In the genomic region with DNA sequence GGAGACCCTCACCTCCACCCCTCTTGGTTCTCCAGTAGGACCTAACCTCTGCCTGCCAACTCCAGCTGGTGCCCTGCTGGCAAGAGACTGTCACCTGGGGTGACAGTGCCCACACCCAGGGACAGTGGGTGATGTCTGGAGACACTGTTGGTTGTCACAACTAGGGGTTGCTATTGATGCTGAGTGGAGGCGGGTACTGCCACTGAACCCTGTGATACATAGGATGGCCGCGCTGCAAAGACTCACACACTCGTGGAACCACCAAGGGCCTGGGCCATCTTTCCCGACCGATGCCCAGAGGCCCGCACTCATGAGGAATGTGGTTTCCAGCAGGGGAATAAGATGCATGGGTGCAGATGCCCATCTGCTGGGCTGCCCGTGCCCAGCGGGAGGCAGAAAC, we compare ENCODE assay signal across 38 cellular contexts.
"Had no signal": no experiment of that assay in that cellular context is flagged by ENCODE, and none has a peak within 500 bp of the region (broad histone marks: within the 10 kb centered on the region; RNA-seq: fewer than 3 reads in every experiment).

No MANE protein-coding gene starts in this region.

- H3K9me3 Mint-ChIP-seq: activated CD4-positive, alpha-beta memory T cell treated with anti-CD3 and anti-CD28 coated beads, Interleukin-2, amount 10 ng/mL, durations not matched to agents 7 days and 5 days; activated CD4-positive, alpha-beta T cell treated with anti-CD3 and anti-CD28 coated beads, Interleukin-2, amount 10 ng/mL, durations not matched to agents 7 days and 5 days; activated naive CD4-positive, alpha-beta T cell treated with anti-CD3 and anti-CD28 coated beads, Interleukin-2, amount 10 ng/mL, durations not matched to agents 7 days and 5 days; activated naive CD4-positive, alpha-beta T cell treated with anti-CD3 and anti-CD28 coated beads, Interleukin-2, amount 50 U/mL, for 24 hours; activated naive CD8-positive, alpha-beta T cell treated with anti-CD3 and anti-CD28 coated beads, Interleukin-2, amount 10 ng/mL, durations not matched to agents 7 days and 5 days; activated naive CD8-positive, alpha-beta T cell treated with anti-CD3 and anti-CD28 coated beads, Interleukin-2, amount 50 U/mL, for 24 hours; activated T-cell treated with anti-CD3 and anti-CD28 coated beads, Interleukin-2, amount 50 U/mL, for 24 hours; activated T-helper 2 cell treated with anti-CD3 and anti-CD28 coated beads, Interferon-gamma antibody, Interleukin-2, Interleukin-4, amounts not matched to agents 10 μg/mL and 5 μg/mL and 100 μg/mL, durations not matched to agents 14 hours and 24 hours and 36 hours; brain; central memory CD8-positive, alpha-beta T cell; T-helper 1 cell treated with Interleukin-12 subunit alpha and Interleukin-12 subunit beta and Interleukin-4 antibody, amounts not matched to agents 30 μg/mL and 1 μg/mL, for 36 hours; T-helper 2 cell treated with Interferon-gamma antibody and Interleukin-4, amounts not matched to agents 5 μg/mL and 100 μg/mL, for 36 hours; WTC11 had no signal

- H3K9me3 ChIP-seq: ascending aorta had no signal

- H3K4me3 Mint-ChIP-seq: activated CD4-positive, alpha-beta memory T cell treated with anti-CD3 and anti-CD28 coated beads, Interleukin-2, amount 10 ng/mL, durations not matched to agents 7 days and 5 days; activated CD4-positive, alpha-beta T cell treated with anti-CD3 and anti-CD28 coated beads for 36 hours; activated CD4-positive, alpha-beta T cell treated with anti-CD3 and anti-CD28 coated beads, Interleukin-2, amount 10 ng/mL, durations not matched to agents 7 days and 5 days; activated CD8-positive, alpha-beta memory T cell treated with anti-CD3 and anti-CD28 coated beads, Interleukin-2, amount 10 ng/mL, durations not matched to agents 7 days and 5 days; activated CD8-positive, alpha-beta T cell treated with anti-CD3 and anti-CD28 coated beads, Interleukin-2, amount 10 ng/mL, durations not matched to agents 7 days and 5 days; activated naive CD4-positive, alpha-beta T cell treated with anti-CD3 and anti-CD28 coated beads, Interleukin-2, amount 10 ng/mL, durations not matched to agents 7 days and 5 days; activated naive CD4-positive, alpha-beta T cell treated with anti-CD3 and anti-CD28 coated beads, Interleukin-2, amount 50 U/mL, for 24 hours; activated naive CD8-positive, alpha-beta T cell; activated naive CD8-positive, alpha-beta T cell treated with anti-CD3 and anti-CD28 coated beads, Interleukin-2, amount 10 ng/mL, durations not matched to agents 7 days and 5 days; activated naive CD8-positive, alpha-beta T cell treated with anti-CD3 and anti-CD28 coated beads, Interleukin-2, amount 50 U/mL, for 24 hours; activated T-cell treated with anti-CD3 and anti-CD28 coated beads, Interleukin-2, amount 50 U/mL, for 24 hours; brain; central memory CD8-positive, alpha-beta T cell; T-helper 1 cell treated with Interleukin-12 subunit alpha and Interleukin-12 subunit beta and Interleukin-4 antibody, amounts not matched to agents 30 μg/mL and 1 μg/mL, for 36 hours; T-helper 2 cell treated with Interferon-gamma antibody and Interleukin-4, amounts not matched to agents 5 μg/mL and 100 μg/mL, for 36 hours; WTC11 had no signal

- H3K36me3 ChIP-seq: ascending aorta, cardiac muscle cell, WERI-Rb-1 had no signal

- H3K27me3 ChIP-seq: ascending aorta, cardiac muscle cell had no signal

- H3K27ac ChIP-seq: ascending aorta, cardiac muscle cell, WERI-Rb-1 had no signal

- H3K4me3 ChIP-seq: ascending aorta, cardiac muscle cell had no signal

- H3K4me1 ChIP-seq: ascending aorta had no signal

- ATAC-seq: activated CD4-positive, alpha-beta T cell treated with anti-CD3 and anti-CD28 coated beads for 36 hours; activated CD4-positive, CD25-positive, alpha-beta regulatory T cell treated with anti-CD3 and anti-CD28 coated beads, Interleukin-2, amount 50 U/mL, for 24 hours; activated CD8-positive, alpha-beta memory T cell treated with anti-CD3 and anti-CD28 coated beads, Interleukin-2, amount 10 ng/mL, durations not matched to agents 7 days and 5 days; activated CD8-positive, alpha-beta T cell treated with anti-CD3 and anti-CD28 coated beads, Interleukin-2, amount 10 ng/mL, durations not matched to agents 7 days and 5 days; activated naive CD8-positive, alpha-beta T cell treated with anti-CD3 and anti-CD28 coated beads, Interleukin-2, amount 50 U/mL, for 24 hours; WTC11 had no signal

- DNase-seq: activated CD4-positive, alpha-beta memory T cell treated with anti-CD3 and anti-CD28 coated beads, Interleukin-2, amount 10 ng/mL, durations not matched to agents 7 days and 5 days; activated CD4-positive, alpha-beta T cell treated with anti-CD3 and anti-CD28 coated beads for 1 hour; activated CD4-positive, alpha-beta T cell treated with anti-CD3 and anti-CD28 coated beads for 36 hours; activated CD4-positive, alpha-beta T cell treated with anti-CD3 and anti-CD28 coated beads for 48 hours; activated CD4-positive, alpha-beta T cell treated with anti-CD3 and anti-CD28 coated beads, Interleukin-2, amount 10 ng/mL, durations not matched to agents 7 days and 5 days; activated CD4-positive, alpha-beta T cell treated with anti-CD3 and anti-CD28 coated beads, Interleukin-2, amount 50 U/mL, for 48 hours; activated CD4-positive, CD25-positive, alpha-beta regulatory T cell; activated CD8-positive, alpha-beta memory T cell treated with anti-CD3 and anti-CD28 coated beads for 24 hours; activated CD8-positive, alpha-beta memory T cell treated with anti-CD3 and anti-CD28 coated beads, Interleukin-2, amount 10 ng/mL, durations not matched to agents 7 days and 5 days; activated CD8-positive, alpha-beta memory T cell treated with anti-CD3 and anti-CD28 coated beads, Interleukin-2, amount 50 U/mL, for 48 hours; activated CD8-positive, alpha-beta T cell treated with anti-CD3 and anti-CD28 coated beads, Interleukin-2, amount 10 ng/mL, durations not matched to agents 7 days and 5 days; activated effector memory CD4-positive, alpha-beta T cell treated with Interleukin-2 at 50 U/mL for 16 hours; activated gamma-delta T cell; activated naive CD4-positive, alpha-beta T cell treated with anti-CD3 and anti-CD28 coated beads, Interleukin-2, amount 10 ng/mL, durations not matched to agents 7 days and 5 days; activated naive CD4-positive, alpha-beta T cell treated with Interleukin-2 at 50 U/mL for 16 hours; activated naive CD8-positive, alpha-beta T cell treated with anti-CD3 and anti-CD28 coated beads, Interleukin-2, amount 10 ng/mL, durations not matched to agents 7 days and 5 days; activated naive CD8-positive, alpha-beta T cell treated with anti-CD3 and anti-CD28 coated beads, Interleukin-2, amount 50 U/mL, for 24 hours; activated T-cell treated with anti-CD3 and anti-CD28 coated beads, Interleukin-2, amount 50 U/mL, for 24 hours; activated T-cell treated with anti-CD3 and anti-CD28 coated beads, Interleukin-2, amount 50 U/mL, for 48 hours; amygdala; anterior cingulate cortex; caudate nucleus; cerebellar nuclear complex; T-helper 1 cell; T-helper 2 cell; T-helper 9 cell; WERI-Rb-1 had no signal

- H3K36me3 Mint-ChIP-seq: activated CD8-positive, alpha-beta memory T cell treated with anti-CD3 and anti-CD28 coated beads, Interleukin-2, amount 10 ng/mL, durations not matched to agents 7 days and 5 days; activated naive CD4-positive, alpha-beta T cell treated with anti-CD3 and anti-CD28 coated beads, Interleukin-2, amount 10 ng/mL, durations not matched to agents 7 days and 5 days; activated naive CD4-positive, alpha-beta T cell treated with anti-CD3 and anti-CD28 coated beads, Interleukin-2, amount 50 U/mL, for 24 hours; activated naive CD8-positive, alpha-beta T cell; activated naive CD8-positive, alpha-beta T cell treated with anti-CD3 and anti-CD28 coated beads, Interleukin-2, amount 10 ng/mL, durations not matched to agents 7 days and 5 days; brain had no signal

- H3K27ac Mint-ChIP-seq: activated CD4-positive, alpha-beta memory T cell treated with anti-CD3 and anti-CD28 coated beads, Interleukin-2, amount 10 ng/mL, durations not matched to agents 7 days and 5 days; activated CD4-positive, alpha-beta T cell treated with anti-CD3 and anti-CD28 coated beads for 36 hours; activated CD4-positive, alpha-beta T cell treated with anti-CD3 and anti-CD28 coated beads, Interleukin-2, amount 10 ng/mL, durations not matched to agents 7 days and 5 days; activated CD8-positive, alpha-beta memory T cell treated with anti-CD3 and anti-CD28 coated beads, Interleukin-2, amount 10 ng/mL, durations not matched to agents 7 days and 5 days; activated CD8-positive, alpha-beta T cell treated with anti-CD3 and anti-CD28 coated beads, Interleukin-2, amount 10 ng/mL, durations not matched to agents 7 days and 5 days; activated naive CD4-positive, alpha-beta T cell treated with anti-CD3 and anti-CD28 coated beads, Interleukin-2, amount 10 ng/mL, durations not matched to agents 7 days and 5 days; activated naive CD4-positive, alpha-beta T cell treated with anti-CD3 and anti-CD28 coated beads, Interleukin-2, amount 50 U/mL, for 24 hours; activated naive CD8-positive, alpha-beta T cell; activated naive CD8-positive, alpha-beta T cell treated with anti-CD3 and anti-CD28 coated beads, Interleukin-2, amount 10 ng/mL, durations not matched to agents 7 days and 5 days; activated naive CD8-positive, alpha-beta T cell treated with anti-CD3 and anti-CD28 coated beads, Interleukin-2, amount 50 U/mL, for 24 hours; activated T-cell treated with anti-CD3 and anti-CD28 coated beads, Interleukin-2, amount 50 U/mL, for 24 hours; activated T-helper 2 cell treated with anti-CD3 and anti-CD28 coated beads, Interferon-gamma antibody, Interleukin-2, Interleukin-4, amounts not matched to agents 10 μg/mL and 5 μg/mL and 100 μg/mL, durations not matched to agents 14 hours and 24 hours and 36 hours; brain; T-helper 1 cell treated with Interleukin-12 subunit alpha and Interleukin-12 subunit beta and Interleukin-4 antibody, amounts not matched to agents 30 μg/mL and 1 μg/mL, for 36 hours; T-helper 2 cell treated with Interferon-gamma antibody and Interleukin-4, amounts not matched to agents 5 μg/mL and 100 μg/mL, for 36 hours; WTC11 had no signal

- H3K4me1 Mint-ChIP-seq: activated CD4-positive, alpha-beta T cell treated with anti-CD3 and anti-CD28 coated beads for 36 hours; activated CD4-positive, alpha-beta T cell treated with anti-CD3 and anti-CD28 coated beads, Interleukin-2, amount 10 ng/mL, durations not matched to agents 7 days and 5 days; activated naive CD4-positive, alpha-beta T cell treated with anti-CD3 and anti-CD28 coated beads, Interleukin-2, amount 10 ng/mL, durations not matched to agents 7 days and 5 days; activated naive CD4-positive, alpha-beta T cell treated with anti-CD3 and anti-CD28 coated beads, Interleukin-2, amount 50 U/mL, for 24 hours; activated naive CD8-positive, alpha-beta T cell treated with anti-CD3 and anti-CD28 coated beads, Interleukin-2, amount 10 ng/mL, durations not matched to agents 7 days and 5 days; activated naive CD8-positive, alpha-beta T cell treated with anti-CD3 and anti-CD28 coated beads, Interleukin-2, amount 50 U/mL, for 24 hours; central memory CD8-positive, alpha-beta T cell had no signal

- H3K27me3 Mint-ChIP-seq: activated CD4-positive, alpha-beta memory T cell treated with anti-CD3 and anti-CD28 coated beads, Interleukin-2, amount 10 ng/mL, durations not matched to agents 7 days and 5 days; activated CD4-positive, alpha-beta T cell treated with anti-CD3 and anti-CD28 coated beads, Interleukin-2, amount 10 ng/mL, durations not matched to agents 7 days and 5 days had no signal
